ENCODE assay signal across 14 cellular contexts in the genomic region with DNA sequence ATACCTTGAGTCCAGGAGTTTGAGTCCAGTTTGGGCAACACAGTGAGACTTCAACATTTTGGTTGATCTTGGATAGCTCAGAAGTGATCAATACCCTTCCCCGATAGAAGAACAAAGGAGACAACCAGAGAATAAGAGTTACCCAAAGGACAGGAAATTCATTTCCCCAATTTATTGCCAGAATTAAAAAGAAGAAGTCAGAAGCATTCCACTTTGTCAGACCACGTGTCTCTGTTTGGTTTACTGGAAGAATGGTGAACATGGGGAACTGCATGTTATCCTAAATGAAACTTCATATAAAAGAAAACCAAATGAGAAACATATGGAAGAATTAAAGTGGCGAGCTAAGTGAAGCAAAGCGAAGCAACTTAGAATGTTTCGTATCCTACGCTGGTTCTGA.
DNase-seq lines count a peak whose midpoint lies in the region; ATAC-seq and TF ChIP-seq lines count a peak whose summit lies in the region.
"Had no signal": no experiment of that assay in that cellular context is flagged by ENCODE, and none has a peak within 500 bp of the region (broad histone marks: within the 10 kb centered on the region; RNA-seq: fewer than 3 reads in every experiment).

No MANE protein-coding gene starts in this region.

- H3K79me2 ChIP-seq in GM23248 (ENCODE audit: insufficient read depth), result peaks cover 75% of the 10 kb centered on the region

- H3K27ac Mint-ChIP-seq in nephron, result peak overlapping the region in 2 of 3 experiments; percentile 28 to 62
- no peak overlapping the region for H3K27ac Mint-ChIP-seq in WTC11
- H3K27ac Mint-ChIP-seq: CD4-positive, CD25-positive, alpha-beta regulatory T cell; IgD-negative memory B cell had no signal

- no peak overlapping the region for H2AFZ ChIP-seq in GM23248

- no peaks in the 10 kb centered on the region for H3K9me3 ChIP-seq in A673 (ENCODE audit: low read depth, low read length, poor library complexity, severe bottlenecking)
- H3K9me3 ChIP-seq in GM23248 (ENCODE audit: low read depth), result no peaks in the 10 kb centered on the region
- H3K9me3 ChIP-seq: HAP-1 had no signal

- no peak overlapping the region for H3K9ac ChIP-seq in GM23248
- H3K9ac ChIP-seq: BLaER1 treated with 17β-estradiol and CSF1 and Interleukin-3, amounts not matched to agents 10 nM and 100 nM had no signal

- H3K36me3 Mint-ChIP-seq in nephron (ENCODE audit: low read depth), result peaks cover 3% of the 10 kb centered on the region
- H3K36me3 Mint-ChIP-seq in WTC11, result no peaks in the 10 kb centered on the region
- H3K36me3 Mint-ChIP-seq: CD4-positive, CD25-positive, alpha-beta regulatory T cell; IgD-negative memory B cell had no signal

- no peaks in the 10 kb centered on the region for H3K27me3 ChIP-seq in A673 (replicated peaks; ENCODE audit: insufficient read depth, low read depth, low read length, poor library complexity)
- no peaks in the 10 kb centered on the region for H3K27me3 ChIP-seq in GM23248 (replicated peaks; ENCODE audit: insufficient read depth)
- H3K27me3 ChIP-seq: BLaER1 treated with 17β-estradiol and CSF1 and Interleukin-3, amounts not matched to agents 10 nM and 100 nM had no signal

- no peaks in the 10 kb centered on the region for H3F3A ChIP-seq in GM23248 (ENCODE audit: insufficient read depth)

- H3K4me1 Mint-ChIP-seq in nephron (peaks cover 64% of the 10 kb centered on the region), WTC11 (0 out of 2 replicates have a peak, but pooled peaks cover 5% of the 10 kb centered on the region)
- H3K4me1 Mint-ChIP-seq: CD4-positive, CD25-positive, alpha-beta regulatory T cell; IgD-negative memory B cell had no signal

- CTCF ChIA-PET in A673 (lab: Charles Lee) (interaction anchor here (0.7 kb wide), 1 partner anchor 14 kb away, joined by 3 read pairs; no protein-coding TSS in a partner anchor), WTC11 (lab: Charles Lee) (interaction anchor here (1.2 kb wide), 1 partner anchor 188 kb away, joined by 3 read pairs; no protein-coding TSS in a partner anchor)

- H3K27me3 Mint-ChIP-seq in nephron (ENCODE audit: low read depth) (no peaks in the 10 kb centered on the region), WTC11 (ENCODE audit: low read depth) (no peaks in the 10 kb centered on the region)
- H3K27me3 Mint-ChIP-seq: CD4-positive, CD25-positive, alpha-beta regulatory T cell; IgD-negative memory B cell had no signal

- peaks cover under 1% of the 10 kb centered on the region for H3K9me3 Mint-ChIP-seq in nephron
- peaks cover 8% of the 10 kb centered on the region for H3K9me3 Mint-ChIP-seq in WTC11

- in situ Hi-C loops in GM23248 (cut with MboI), result no loop called here

- intact Hi-C loops in A673 (cut with micrococcal nuclease; ENCODE audit: unreplicated experiment), result no loop called here

- no peaks in the 10 kb centered on the region for H3K9me2 ChIP-seq in GM23248 (ENCODE audit: insufficient read depth)

- no peak for ATAC-seq in WTC11
- ATAC-seq in HG03439 (IDR thresholded peaks at IDR 0.05; ENCODE audit: unreplicated experiment), result no peak

- DNase-seq in A673 (ENCODE audit: low spot score) (no peak), MV-4-11 (lab: John Stamatoyannopoulos, UW) (peak; percentile 11), fibroblast of peridontal ligament (ENCODE audit: extremely low read depth) (peak; percentile 49), WTC11 (ENCODE audit: low spot score) (no peak), GM23248 (no peak)
- DNase-seq: 8988T; ACHN; CD4-positive, CD25-positive, alpha-beta regulatory T cell; GOT3 had no signal

- no TSS peak for BruUV-seq in A673 (replicated peaks; lab: Mats Ljungman, UMichigan)

- H3K4me3 Mint-ChIP-seq in nephron (no peak overlapping the region), WTC11 (no peak overlapping the region)
- H3K4me3 Mint-ChIP-seq: CD4-positive, CD25-positive, alpha-beta regulatory T cell; IgD-negative memory B cell had no signal

- H3K4me2 ChIP-seq in GM23248 (ENCODE audit: unreplicated experiment), result no peak overlapping the region

- POLR2A ChIA-PET in A673 (lab: Charles Lee; ENCODE audit: low non-redundant PET), result no interaction called here
- POLR2A ChIA-PET in WTC11 (lab: Charles Lee), result no interaction called here

- H3K4me3 ChIP-seq in A673 (ENCODE audit: low read depth, low read length, poor library complexity, severe bottlenecking) (no peak overlapping the region), GM23248 (no peak overlapping the region)
- H3K4me3 ChIP-seq: BLaER1 treated with 17β-estradiol and CSF1 and Interleukin-3, amounts not matched to agents 10 nM and 100 nM; HAP-1 had no signal

- 81 to 85% methylated on average over 6 of the region's 6 CpGs for WGBS in GM23248 (ENCODE audit: low coverage in 1 of 2, low lambda C conversion rate in 2 of 2, missing lambda C conversion rate in 2 of 2), 2 experiments

- H3K27ac ChIP-seq in A673 (ENCODE audit: low read depth, low read length, poor library complexity, severe bottlenecking), result peak overlapping the region; percentile 23
- no peak overlapping the region for H3K27ac ChIP-seq in GM23248
- H3K27ac ChIP-seq: BLaER1 treated with 17β-estradiol and CSF1 and Interleukin-3, amounts not matched to agents 10 nM and 100 nM had no signal

- H3K36me3 ChIP-seq in A673 (ENCODE audit: insufficient read depth, low read length, poor library complexity, severe bottlenecking), result no peaks in the 10 kb centered on the region
- no peaks in the 10 kb centered on the region for H3K36me3 ChIP-seq in GM23248 (ENCODE audit: low read depth)
- H3K36me3 ChIP-seq: BLaER1 treated with 17β-estradiol and CSF1 and Interleukin-3, amounts not matched to agents 10 nM and 100 nM; HAP-1 had no signal

- TF ChIP-seq CTCF in A673 (conservative IDR thresholded peaks at IDR 0.05; ENCODE audit: low read depth, low read length) (no peak), nephron (IDR thresholded peaks at IDR 0.05; ENCODE audit: unreplicated experiment in 3 of 3) (no peak), WTC11 (IDR thresholded peaks at IDR 0.05) (no peak)

- H3K4me1 ChIP-seq in A673 (ENCODE audit: insufficient read depth, low read length, poor library complexity, severe bottlenecking) (peaks cover 25% of the 10 kb centered on the region), GM23248 (ENCODE audit: insufficient read depth) (peaks cover 11% of the 10 kb centered on the region)

- peaks cover 3% of the 10 kb centered on the region; the same call in 1 of the 2 replicates for H4K20me1 ChIP-seq in GM23248 (ENCODE audit: insufficient read depth)
- H4K20me1 ChIP-seq: BLaER1 treated with 17β-estradiol and CSF1 and Interleukin-3, amounts not matched to agents 10 nM and 100 nM had no signal

TF ChIP-seq in WTC11, 78 proteins besides CTCF, POLR2A, EP300 and RAD21 (continues in another document):
- TF ChIP-seq, protein P1, sequence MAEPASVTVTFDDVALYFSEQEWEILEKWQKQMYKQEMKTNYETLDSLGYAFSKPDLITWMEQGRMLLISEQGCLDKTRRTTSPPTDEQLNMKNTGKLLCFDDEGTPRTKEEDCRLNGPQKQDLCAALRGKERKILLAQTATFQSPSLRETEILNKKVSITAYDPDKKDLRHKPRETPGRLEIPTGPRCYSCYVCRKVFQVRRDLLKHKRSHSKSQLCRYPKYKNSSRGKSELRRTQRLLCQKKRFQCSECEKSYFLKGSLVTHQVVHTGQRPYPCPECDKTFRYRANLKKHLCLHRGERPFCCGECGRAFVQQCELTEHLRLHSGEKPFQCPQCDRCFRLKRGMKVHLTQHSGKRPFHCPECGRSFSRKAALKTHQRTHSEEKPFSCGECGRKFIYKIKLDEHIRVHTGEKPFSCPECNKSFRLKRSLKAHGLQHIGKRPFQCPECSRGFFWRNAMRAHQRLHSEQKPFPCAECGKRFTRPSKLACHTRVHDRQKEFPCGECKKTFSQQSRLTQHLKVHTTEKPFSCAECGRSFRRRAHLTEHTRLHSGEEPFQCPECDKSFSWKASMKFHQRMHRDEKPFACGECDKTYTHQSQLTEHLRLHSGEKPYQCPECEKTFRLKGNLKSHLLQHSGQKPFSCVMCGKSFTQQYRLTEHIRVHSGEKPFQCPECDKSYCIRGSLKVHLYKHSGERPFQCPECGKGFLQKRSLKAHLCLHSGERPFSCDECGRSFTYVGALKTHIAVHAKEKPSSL (CRISPR knock-in tag; conservative IDR thresholded peaks at IDR 0.05), result no peak
- TF ChIP-seq MYBL2 (CRISPR knock-in tag; IDR thresholded peaks at IDR 0.05), result no peak
- TF ChIP-seq, protein P2, sequence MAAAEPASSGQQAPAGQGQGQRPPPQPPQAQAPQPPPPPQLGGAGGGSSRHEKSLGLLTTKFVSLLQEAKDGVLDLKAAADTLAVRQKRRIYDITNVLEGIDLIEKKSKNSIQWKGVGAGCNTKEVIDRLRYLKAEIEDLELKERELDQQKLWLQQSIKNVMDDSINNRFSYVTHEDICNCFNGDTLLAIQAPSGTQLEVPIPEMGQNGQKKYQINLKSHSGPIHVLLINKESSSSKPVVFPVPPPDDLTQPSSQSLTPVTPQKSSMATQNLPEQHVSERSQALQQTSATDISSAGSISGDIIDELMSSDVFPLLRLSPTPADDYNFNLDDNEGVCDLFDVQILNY (CRISPR knock-in tag; IDR thresholded peaks at IDR 0.05), result no peak
- no peak for TF ChIP-seq ZNF317 (CRISPR knock-in tag; IDR thresholded peaks at IDR 0.05; ENCODE audit: borderline replicate concordance, low read depth)

Comparison
In these comparisons a context has a peak if more than half of its experiments do, and no peak if none do; other contexts are left out.
1. DNase-seq: peak in MV-4-11 (single experiment) and fibroblast of peridontal ligament (single experiment); none in A673 (single experiment), WTC11 (single experiment) and GM23248 (single experiment).